13 cellular contexts compared by ENCODE assay signal in the genomic region with DNA sequence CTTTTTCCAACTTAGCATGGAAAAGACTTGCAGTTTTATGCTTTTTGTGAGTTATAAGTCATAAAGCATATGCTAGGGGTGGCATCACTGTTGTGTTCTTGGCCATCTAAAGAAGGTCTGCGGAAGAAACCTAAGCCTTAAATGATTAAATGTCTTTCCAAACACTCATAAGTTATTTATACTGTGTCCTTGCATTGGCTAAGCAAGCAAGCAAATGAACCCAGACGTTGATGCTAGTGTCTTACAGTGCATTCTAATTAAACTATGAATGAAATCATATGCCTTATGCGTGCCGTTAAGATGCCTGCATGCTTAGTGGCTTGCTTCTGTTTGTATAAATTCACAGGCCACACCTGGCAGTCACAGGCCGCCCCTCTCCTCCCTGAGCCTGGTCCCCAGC. TPM values are rescaled to one million over a fixed set of nuclear protein-coding genes. Genes with fewer than 3 reads are reported as not detected.
"Had no signal": no experiment of that assay in that cellular context is flagged by ENCODE, and none has a peak within 500 bp of the region (broad histone marks: within the 10 kb centered on the region; RNA-seq: fewer than 3 reads in every experiment).

No MANE protein-coding gene starts in this region.

- H3K27ac Mint-ChIP-seq: activated B cell treated with CpG ODN at 0.5 μM for 24 hours; activated CD4-positive, alpha-beta T cell treated with anti-CD3 and anti-CD28 coated beads, Interleukin-2, amount 10 ng/mL, durations not matched to agents 7 days and 5 days; activated naive CD4-positive, alpha-beta T cell treated with anti-CD3 and anti-CD28 coated beads, Interleukin-2, amount 10 ng/mL, durations not matched to agents 7 days and 5 days; activated T-helper 17 cell treated with anti-CD3 and anti-CD28 coated beads, Interleukin-2, amount 50 U/mL, for 72 hours; nephron progenitor cell had no signal

- ATAC-seq: activated T-helper 17 cell treated with anti-CD3 and anti-CD28 coated beads, Interleukin-2, amount 50 U/mL, for 72 hours had no signal

- DNase-seq: activated B cell treated with CpG ODN at 0.5 μM for 24 hours; activated CD4-positive, alpha-beta T cell treated with anti-CD3 and anti-CD28 coated beads, Interleukin-2, amount 10 ng/mL, durations not matched to agents 7 days and 5 days; activated CD8-positive, alpha-beta memory T cell treated with anti-CD3 and anti-CD28 coated beads for 24 hours; activated naive CD4-positive, alpha-beta T cell treated with anti-CD3 and anti-CD28 coated beads, Interleukin-2, amount 10 ng/mL, durations not matched to agents 7 days and 5 days; colonic mucosa; gastrocnemius medialis; left ventricle myocardium superior; mesendoderm; nephron progenitor cell; stimulated activated CD4-positive, alpha-beta T cell treated with anti-CD3 and anti-CD28 coated beads, Interleukin-2, amount 100 ng/mL, for 48 hours; stimulated activated naive CD4-positive, alpha-beta T cell treated with Interleukin-2 at 50 U/mL for 16 hours; upper lobe of left lung had no signal

- H3K4me3 ChIP-seq: colonic mucosa, gastrocnemius medialis, upper lobe of left lung had no signal

- H3K27me3 ChIP-seq: colonic mucosa, gastrocnemius medialis, upper lobe of left lung had no signal

- H3K9me3 ChIP-seq: colonic mucosa, gastrocnemius medialis, upper lobe of left lung had no signal

- H3K4me1 ChIP-seq: colonic mucosa had no signal

- H3K4me3 Mint-ChIP-seq: activated B cell treated with CpG ODN at 0.5 μM for 24 hours; activated CD4-positive, alpha-beta T cell treated with anti-CD3 and anti-CD28 coated beads, Interleukin-2, amount 10 ng/mL, durations not matched to agents 7 days and 5 days; activated naive CD4-positive, alpha-beta T cell treated with anti-CD3 and anti-CD28 coated beads, Interleukin-2, amount 10 ng/mL, durations not matched to agents 7 days and 5 days; activated T-helper 17 cell treated with anti-CD3 and anti-CD28 coated beads, Interleukin-2, amount 50 U/mL, for 72 hours; nephron progenitor cell had no signal

- H3K27me3 Mint-ChIP-seq: activated B cell treated with CpG ODN at 0.5 μM for 24 hours; activated naive CD4-positive, alpha-beta T cell treated with anti-CD3 and anti-CD28 coated beads, Interleukin-2, amount 10 ng/mL, durations not matched to agents 7 days and 5 days had no signal

- H3K9me3 Mint-ChIP-seq: activated B cell treated with CpG ODN at 0.5 μM for 24 hours; activated CD4-positive, alpha-beta T cell treated with anti-CD3 and anti-CD28 coated beads, Interleukin-2, amount 10 ng/mL, durations not matched to agents 7 days and 5 days; activated naive CD4-positive, alpha-beta T cell treated with anti-CD3 and anti-CD28 coated beads, Interleukin-2, amount 10 ng/mL, durations not matched to agents 7 days and 5 days; activated T-helper 17 cell treated with anti-CD3 and anti-CD28 coated beads, Interleukin-2, amount 50 U/mL, for 72 hours had no signal

- H3K36me3 Mint-ChIP-seq: activated naive CD4-positive, alpha-beta T cell treated with anti-CD3 and anti-CD28 coated beads, Interleukin-2, amount 10 ng/mL, durations not matched to agents 7 days and 5 days had no signal

- H3K4me1 Mint-ChIP-seq: activated CD4-positive, alpha-beta T cell treated with anti-CD3 and anti-CD28 coated beads, Interleukin-2, amount 10 ng/mL, durations not matched to agents 7 days and 5 days; activated naive CD4-positive, alpha-beta T cell treated with anti-CD3 and anti-CD28 coated beads, Interleukin-2, amount 10 ng/mL, durations not matched to agents 7 days and 5 days; activated T-helper 17 cell treated with anti-CD3 and anti-CD28 coated beads, Interleukin-2, amount 50 U/mL, for 72 hours had no signal

- H3K36me3 ChIP-seq: colonic mucosa had no signal

RNA-seq across cellular contexts. Expression of gene RIN2, which starts 49.8 kb away (rescaled TPM):
- total RNA-seq: activated CD4-positive, alpha-beta T cell treated with anti-CD3 and anti-CD28 coated beads, Interleukin-2, amount 10 ng/mL, durations not matched to agents 7 days and 5 days; activated T-helper 17 cell treated with anti-CD3 and anti-CD28 coated beads, Interleukin-2, amount 50 U/mL, for 72 hours had no signal
